ENCODE assay signal across 22 cellular contexts in the genomic region with DNA sequence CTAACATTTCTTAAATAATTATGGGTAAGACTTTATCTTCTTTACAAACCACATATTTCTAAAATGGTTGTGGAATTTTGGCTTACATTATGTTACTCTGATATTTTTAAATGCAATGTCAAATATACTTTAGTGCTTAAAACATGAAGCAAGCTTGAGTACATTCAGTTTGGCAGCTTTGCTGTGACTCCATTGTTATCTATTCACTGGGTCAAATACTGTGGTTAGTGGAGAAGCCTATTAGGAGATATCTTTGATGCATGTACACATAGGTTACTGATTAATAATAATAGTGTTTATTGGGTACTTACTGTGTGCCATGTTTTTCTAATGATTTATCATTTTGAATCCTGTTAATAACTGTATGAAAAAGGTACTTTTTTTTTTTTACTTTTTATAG.
DNase-seq lines count a peak whose midpoint lies in the region; ATAC-seq and TF ChIP-seq lines count a peak whose summit lies in the region.
"Had no signal": no experiment of that assay in that cellular context is flagged by ENCODE, and none has a peak within 500 bp of the region (broad histone marks: within the 10 kb centered on the region; RNA-seq: fewer than 3 reads in every experiment).

No MANE protein-coding gene starts in this region.

- no peak overlapping the region for H2AK9ac ChIP-seq in IMR-90 (replicated peaks; ENCODE audit: low read depth, low read length, poor library complexity)

- no peaks in the 10 kb centered on the region for H3K79me2 ChIP-seq in PC-9 (ENCODE audit: low read depth)

- no peak overlapping the region for H4K91ac ChIP-seq in IMR-90 (ENCODE audit: insufficient read depth, low read depth, low read length)

- no peak overlapping the region for H3K4ac ChIP-seq in IMR-90 (ENCODE audit: low read depth, low read length)

- no peak for TF ChIP-seq POLR2A in IMR-90 (IDR thresholded peaks at IDR 0.05; ENCODE audit: low read depth, low read length)

- no peak overlapping the region for H2AFZ ChIP-seq in IMR-90 (replicated peaks; ENCODE audit: low read length, poor library complexity)
- no peak overlapping the region for H2AFZ ChIP-seq in PC-9

- H2BK5ac ChIP-seq in IMR-90 (ENCODE audit: low read depth, low read length, poor library complexity, severe bottlenecking), result no peak overlapping the region

- dilution Hi-C loops in IMR-90 (cut with HindIII; ENCODE audit: low sequenced_read_pairs, unreplicated experiment), result no loop called here

- H3K36me3 ChIP-seq in IMR-90 (ENCODE audit: control insufficient read depth, insufficient read depth, low read length) (no peaks in the 10 kb centered on the region), adipocyte (ENCODE audit: control insufficient read depth, insufficient read depth, low read length, severe bottlenecking) (no peaks in the 10 kb centered on the region), PC-9 (ENCODE audit: low read depth) (no peaks in the 10 kb centered on the region)
- H3K36me3 ChIP-seq: BLaER1 treated with 17β-estradiol and CSF1 and Interleukin-3, amounts not matched to agents 10 nM and 100 nM had no signal

- POLR2A ChIA-PET in IMR-90 (lab: Charles Lee; ENCODE audit: unreplicated experiment), result no interaction called here
- POLR2A ChIA-PET in PC-9 (lab: Charles Lee; ENCODE audit: unreplicated experiment), result no interaction called here

- TF ChIP-seq RAD21 in IMR-90 (IDR thresholded peaks at IDR 0.05; ENCODE audit: low read length), result no peak

- H2BK20ac ChIP-seq in IMR-90 (ENCODE audit: low read depth, low read length), result no peak overlapping the region

- H4K20me1 ChIP-seq in IMR-90 (ENCODE audit: insufficient read depth, low read length) (no peaks in the 10 kb centered on the region), PC-9 (ENCODE audit: insufficient read depth) (no peaks in the 10 kb centered on the region)
- H4K20me1 ChIP-seq: BLaER1 treated with 17β-estradiol and CSF1 and Interleukin-3, amounts not matched to agents 10 nM and 100 nM had no signal

- no peak overlapping the region for H2BK120ac ChIP-seq in IMR-90 (ENCODE audit: low read depth, low read length)

- BruUV-seq in IMR-90 (replicated peaks; lab: Mats Ljungman, UMichigan), result no TSS peak
- BruUV-seq in PC-9 (replicated peaks; lab: Mats Ljungman, UMichigan), result no TSS peak

- intact Hi-C loops in IMR-90 (cut with micrococcal nuclease), result no loop called here
- intact Hi-C loops in PC-9 (cut with micrococcal nuclease; ENCODE audit: unreplicated experiment), result no loop called here

- no peak for TF ChIP-seq CTCF in IMR-90 (conservative IDR thresholded peaks at IDR 0.05; ENCODE audit: low read depth, low read length)
- no peak for TF ChIP-seq CTCF in PC-9 (conservative IDR thresholded peaks at IDR 0.05)

- H3K9ac ChIP-seq in IMR-90 (ENCODE audit: low read depth, low read length) (no peak overlapping the region), adipocyte (ENCODE audit: low read length) (no peak overlapping the region)
- H3K9ac ChIP-seq: BLaER1 treated with 17β-estradiol and CSF1 and Interleukin-3, amounts not matched to agents 10 nM and 100 nM had no signal

- H3K23ac ChIP-seq in IMR-90 (ENCODE audit: low read depth, low read length), result no peak overlapping the region

- no peak for ATAC-seq in IMR-90 (ENCODE audit: low read depth)
- ATAC-seq in GM19035 (IDR thresholded peaks at IDR 0.05; ENCODE audit: unreplicated experiment), result no peak

- H3K27ac ChIP-seq in IMR-90 (ENCODE audit: insufficient read depth, low read length) (no peak overlapping the region), PC-9 (no peak overlapping the region)
- H3K27ac ChIP-seq: BLaER1 treated with 17β-estradiol and CSF1 and Interleukin-3, amounts not matched to agents 10 nM and 100 nM had no signal

- H3K14ac ChIP-seq in IMR-90 (replicated peaks; ENCODE audit: low read depth, low read length), result no peak overlapping the region

- no peak overlapping the region for H4K8ac ChIP-seq in IMR-90 (ENCODE audit: low read depth in 2 of 2, low read length in 2 of 2)

- no peak overlapping the region for H2BK15ac ChIP-seq in IMR-90 (ENCODE audit: low read depth, low read length)

- DNase-seq in IMR-90 (peak; percentile 25), adipocyte (ENCODE audit: low read depth) (peak; percentile 27), iris pigment epithelial cell (ENCODE audit: low read depth) (peak; percentile 54), PC-9 (no peak), foreskin melanocyte (no peak)
- DNase-seq in stimulated activated naive CD4-positive, alpha-beta T cell treated with Interleukin-2 at 50 U/mL for 16 hours (lab: John Stamatoyannopoulos, UW), result no peak
- DNase-seq: Caco-2; CD4-positive, alpha-beta memory T cell; DMS 273 treated with DMSO at 0.1 percent for 48 hours; DND-41; GDM1; GOT3; Karpas-422; MV-4-11; NCI-H1694; NCI-H2081; NCI-H2171; NCI-H524 treated with DMSO at 0.1 percent for 48 hours; NCI-H82; SHP77 had no signal

- no peak overlapping the region for H4K5ac ChIP-seq in IMR-90 (ENCODE audit: low read depth, low read length)

- H3K56ac ChIP-seq in IMR-90 (ENCODE audit: extremely low read depth, insufficient read depth, low read length), result no peak overlapping the region

- H3K9me3 ChIP-seq in IMR-90 (ENCODE audit: control insufficient read depth, insufficient read depth, low read length) (peaks cover 3% of the 10 kb centered on the region; the same call in 1 of the 2 replicates), adipocyte (ENCODE audit: control insufficient read depth, low read length) (no peaks in the 10 kb centered on the region), PC-9 (ENCODE audit: insufficient read depth, low read depth) (peaks cover 5% of the 10 kb centered on the region; the same call in 1 of the 2 replicates)
- H3K9me3 ChIP-seq: BLaER1 treated with 17β-estradiol and CSF1 and Interleukin-3, amounts not matched to agents 10 nM and 100 nM; Caco-2 had no signal

- H3K79me1 ChIP-seq in IMR-90 (ENCODE audit: low read depth in 1 of 2, low read length in 2 of 2), result no peaks in the 10 kb centered on the region

- CTCF ChIA-PET in IMR-90 (lab: Yijun Ruan, JAX), result no interaction called here
- CTCF ChIA-PET in PC-9 (lab: Charles Lee), result no interaction called here

- H3K4me3 ChIP-seq in IMR-90 (ENCODE audit: insufficient read depth, low read depth, low read length), result no peak overlapping the region
- no peak overlapping the region for H3K4me3 ChIP-seq in adipocyte (ENCODE audit: low read length)
- H3K4me3 ChIP-seq in PC-9, result no peak overlapping the region
- H3K4me3 ChIP-seq: BLaER1 treated with 17β-estradiol and CSF1 and Interleukin-3, amounts not matched to agents 10 nM and 100 nM had no signal

- H3F3A ChIP-seq in PC-9 (ENCODE audit: insufficient read depth, low read depth), result no peaks in the 10 kb centered on the region

- no peaks in the 10 kb centered on the region for H3K27me3 ChIP-seq in IMR-90 (ENCODE audit: control insufficient read depth, insufficient read depth, low read length)
- H3K27me3 ChIP-seq in adipocyte (replicated peaks; ENCODE audit: control insufficient read depth, insufficient read depth, low read length), result no peaks in the 10 kb centered on the region
- H3K27me3 ChIP-seq in PC-9 (ENCODE audit: insufficient read depth, low read depth), result no peaks in the 10 kb centered on the region
- H3K27me3 ChIP-seq: BLaER1 treated with 17β-estradiol and CSF1 and Interleukin-3, amounts not matched to agents 10 nM and 100 nM had no signal

- H2AK5ac ChIP-seq in IMR-90 (ENCODE audit: low read depth, low read length), result no peak overlapping the region

- H3K4me2 ChIP-seq in IMR-90 (ENCODE audit: low read depth, low read length) (no peak overlapping the region), PC-9 (no peak overlapping the region)
- H3K4me2 ChIP-seq: BLaER1 treated with 17β-estradiol and CSF1 and Interleukin-3, amounts not matched to agents 10 nM and 100 nM had no signal

- H3K4me1 ChIP-seq in IMR-90 (ENCODE audit: control insufficient read depth, insufficient read depth, low read length), result peaks cover 6% of the 10 kb centered on the region
- no peaks in the 10 kb centered on the region for H3K4me1 ChIP-seq in adipocyte (ENCODE audit: control insufficient read depth, insufficient read depth, low read length)
- H3K4me1 ChIP-seq in PC-9 (replicated peaks; ENCODE audit: insufficient read depth), result peaks cover 17% of the 10 kb centered on the region
- H3K4me1 ChIP-seq: BLaER1 treated with 17β-estradiol and CSF1 and Interleukin-3, amounts not matched to agents 10 nM and 100 nM; Caco-2 had no signal

- no peaks in the 10 kb centered on the region; the same call in 1 of the 2 replicates for H3K9me1 ChIP-seq in IMR-90 (ENCODE audit: insufficient read depth, low read length)

- no peaks in the 10 kb centered on the region for H3K9me2 ChIP-seq in PC-9 (ENCODE audit: insufficient read depth)

- 0 out of 2 replicates have a peak overlapping the region, but pooled peaks have one; percentile 41 for H3K18ac ChIP-seq in IMR-90 (ENCODE audit: low read depth, low read length)

- in situ Hi-C loops in IMR-90 (cut with MboI; ENCODE audit: low sequenced_read_pairs), result no loop called here

TF ChIP-seq in IMR-90, 13 proteins besides CTCF, POLR2A, EP300 and RAD21:
- no peak for TF ChIP-seq CHD1 (IDR thresholded peaks at IDR 0.05; ENCODE audit: low read depth, low read length)
- TF ChIP-seq BHLHE40 (IDR thresholded peaks at IDR 0.05; ENCODE audit: low read depth, low read length), result no peak
- no peak for TF ChIP-seq MAZ (IDR thresholded peaks at IDR 0.05; ENCODE audit: borderline replicate concordance, low read depth, low read length)
- TF ChIP-seq NFE2L2 (IDR thresholded peaks at IDR 0.05; ENCODE audit: low read depth, low read length), result no peak
- TF ChIP-seq FOS (IDR thresholded peaks at IDR 0.05; ENCODE audit: low read depth, low read length), result no peak
- no peak for TF ChIP-seq RCOR1 (IDR thresholded peaks at IDR 0.05; ENCODE audit: insufficient replicate concordance, low read length)
- no peak for TF ChIP-seq RFX5 (IDR thresholded peaks at IDR 0.05; ENCODE audit: low read depth, low read length)
- no peak for TF ChIP-seq USF2 (IDR thresholded peaks at IDR 0.05; ENCODE audit: low read depth, low read length)

Comparison
In these comparisons a context has a peak if more than half of its experiments do, and no peak if none do; other contexts are left out.
1. DNase-seq: peak in IMR-90 (single experiment), adipocyte (single experiment) and iris pigment epithelial cell (single experiment); none in PC-9 (0 of 2), stimulated activated naive CD4-positive, alpha-beta T cell treated with Interleukin-2 at 50 U/mL for 16 hours (single experiment) and foreskin melanocyte (single experiment).